Comparison of ENCODE assay signal across 8 cellular contexts in the genomic region with DNA sequence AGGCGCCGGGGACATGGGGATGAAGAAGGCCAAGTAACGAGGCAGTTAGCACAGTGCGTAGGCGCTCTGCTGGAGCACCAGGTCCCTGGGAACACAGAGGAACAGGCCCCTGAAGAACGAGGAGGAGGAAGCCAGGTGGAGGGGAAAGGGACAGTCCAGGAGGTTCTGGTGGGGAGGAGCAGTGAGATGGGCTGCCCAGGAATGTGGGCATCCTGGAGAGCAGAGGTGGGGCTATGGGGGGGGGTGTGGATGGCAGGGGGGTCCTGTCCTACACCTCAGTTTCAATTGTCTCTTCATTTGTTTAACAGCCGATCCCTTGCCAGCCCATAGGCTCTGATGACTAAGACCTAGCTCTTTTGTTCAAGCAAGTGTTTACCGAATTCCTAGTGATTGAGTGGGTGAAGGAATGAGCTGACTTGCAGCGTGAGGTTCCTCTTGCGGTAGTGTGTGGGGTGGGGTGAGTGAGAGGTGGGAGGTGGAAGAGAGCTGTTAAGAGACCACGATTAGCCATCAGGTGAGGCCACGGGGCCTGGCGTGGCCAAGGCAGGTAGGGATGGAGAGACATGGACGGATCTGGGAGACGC. TPM values are rescaled to one million over a fixed set of nuclear protein-coding genes. Genes with fewer than 3 reads are reported as not detected.
DNase-seq lines count a peak whose midpoint lies in the region; ATAC-seq and TF ChIP-seq lines count a peak whose summit lies in the region.

No MANE protein-coding gene starts in this region.

- no peaks in the 10 kb centered on the region for H3K9me3 Mint-ChIP-seq in activated T-cell treated with anti-CD3 and anti-CD28 coated beads, Interleukin-2, amount 50 U/mL, for 72 hours

- H3K27ac Mint-ChIP-seq in activated T-cell treated with anti-CD3 and anti-CD28 coated beads, Interleukin-2, amount 50 U/mL, for 72 hours = peak overlapping the region; percentile 55

- H3K4me3 Mint-ChIP-seq in activated T-cell treated with anti-CD3 and anti-CD28 coated beads, Interleukin-2, amount 50 U/mL, for 72 hours = peak overlapping the region; percentile 9 to 22

- no peaks in the 10 kb centered on the region for H3K27me3 ChIP-seq in H7 (ENCODE audit: control insufficient read depth, insufficient read depth, low read length)
- no peaks in the 10 kb centered on the region for H3K27me3 ChIP-seq in gastroesophageal sphincter
- H3K27me3 ChIP-seq in skeletal muscle satellite cell (ENCODE audit: control insufficient read depth, insufficient read depth, low read length) = no peaks in the 10 kb centered on the region

- H3K4me3 ChIP-seq in H7 (ENCODE audit: insufficient read depth, low read depth, low read length) (no peak overlapping the region), gastroesophageal sphincter (no peak overlapping the region), skeletal muscle satellite cell (ENCODE audit: low read length) (peak overlapping the region; percentile 48), OCI-LY7 (ENCODE audit: low read depth, low read length, poor library complexity, severe bottlenecking) (no peak overlapping the region)

- peaks cover 0 to 12% of the 10 kb centered on the region in 2 donors for H3K36me3 Mint-ChIP-seq in activated T-cell treated with anti-CD3 and anti-CD28 coated beads, Interleukin-2, amount 50 U/mL, for 72 hours (ENCODE audit: insufficient read depth in 2 of 2)

- peak overlapping the region; percentile 68 for H3K4me2 ChIP-seq in skeletal muscle satellite cell (ENCODE audit: low read length)
- H3K4me2 ChIP-seq in OCI-LY7 (ENCODE audit: low read length) = no peak overlapping the region

- DNase-seq in H7 (peak; percentile 80), OCI-LY7 (ENCODE audit: low spot score) (no peak), superior temporal gyrus (ENCODE audit: extremely low spot score) (no peak), NCI-H446 treated with DMSO at 0.1 percent for 48 hours (lab: John Stamatoyannopoulos, UW) (no peak)
- DNase-seq in activated T-cell treated with anti-CD3 and anti-CD28 coated beads, Interleukin-2, amount 50 U/mL, for 72 hours = no peak

- H3K4me1 ChIP-seq in gastroesophageal sphincter (peaks cover 0 to 83% (median 63%) of the 10 kb centered on the region in 3 donors), skeletal muscle satellite cell (ENCODE audit: control insufficient read depth, insufficient read depth, low read length) (peaks cover 70% of the 10 kb centered on the region), OCI-LY7 (ENCODE audit: insufficient read depth, low read length, poor library complexity, severe bottlenecking) (no peaks in the 10 kb centered on the region)

- no peaks in the 10 kb centered on the region for H3K9me2 ChIP-seq in OCI-LY7 (ENCODE audit: insufficient read depth, low read length)

- BruUV-seq in OCI-LY7 (replicated peaks; lab: Mats Ljungman, UMichigan) = no TSS peak

- no peaks in the 10 kb centered on the region for H3K27me3 Mint-ChIP-seq in activated T-cell treated with anti-CD3 and anti-CD28 coated beads, Interleukin-2, amount 50 U/mL, for 72 hours (ENCODE audit: low read depth)

- CTCF ChIA-PET in OCI-LY7 (lab: Charles Lee; ENCODE audit: unreplicated experiment) = no interaction called here

- TF ChIP-seq EP300 in gastroesophageal sphincter (IDR thresholded peaks at IDR 0.05) = no peak

- no peak for TF ChIP-seq CTCF in gastroesophageal sphincter (IDR thresholded peaks at IDR 0.05)
- TF ChIP-seq CTCF in OCI-LY7 (conservative IDR thresholded peaks at IDR 0.05; ENCODE audit: low read length) = no peak

- H2AFZ ChIP-seq in OCI-LY7 (ENCODE audit: low read length) = no peak overlapping the region

- no peaks in the 10 kb centered on the region for H3K79me2 ChIP-seq in OCI-LY7 (ENCODE audit: insufficient read depth, low read depth, low read length)

- H3K27ac ChIP-seq in gastroesophageal sphincter (peak overlapping the region in 3 of 4 donors; percentile 66 to 84 (median 78)), OCI-LY7 (ENCODE audit: low read depth, low read length, poor library complexity, severe bottlenecking) (no peak overlapping the region)

- H3K36me3 ChIP-seq in H7 (replicated peaks; ENCODE audit: control insufficient read depth, insufficient read depth, low read length) (peaks cover 24% of the 10 kb centered on the region), gastroesophageal sphincter (peaks cover 0 to 57% of the 10 kb centered on the region in 2 donors), skeletal muscle satellite cell (ENCODE audit: insufficient read depth, low read length) (peaks cover 79% of the 10 kb centered on the region), OCI-LY7 (ENCODE audit: insufficient read depth, low read length) (peaks cover 75% of the 10 kb centered on the region)

- peaks cover 60% of the 10 kb centered on the region for H3K4me1 Mint-ChIP-seq in activated T-cell treated with anti-CD3 and anti-CD28 coated beads, Interleukin-2, amount 50 U/mL, for 72 hours (ENCODE audit: low read depth)

- no peak for TF ChIP-seq POLR2A in gastroesophageal sphincter (IDR thresholded peaks at IDR 0.05)

- 50 to 60% methylated on average over 9 to 14 of the region's 15 CpGs for WGBS in gastroesophageal sphincter (ENCODE audit: low coverage in 1 of 2), 2 donors

- H3K9me3 ChIP-seq in gastroesophageal sphincter (no peaks in the 10 kb centered on the region), skeletal muscle satellite cell (replicated peaks; ENCODE audit: low read length) (no peaks in the 10 kb centered on the region), OCI-LY7 (ENCODE audit: low read length) (no peaks in the 10 kb centered on the region)

- peak; percentile 31 to 57 for ATAC-seq in activated T-cell treated with anti-CD3 and anti-CD28 coated beads, Interleukin-2, amount 50 U/mL, for 72 hours (replicated peaks in 1 of 2)
- ATAC-seq in gastroesophageal sphincter (no peak), HG03520 (IDR thresholded peaks at IDR 0.05; ENCODE audit: unreplicated experiment) (no peak)

- H3K9ac ChIP-seq in skeletal muscle satellite cell (ENCODE audit: low read depth, low read length) = peak overlapping the region; percentile 41

- POLR2A ChIA-PET in OCI-LY7 (lab: Charles Lee) = interaction anchor here (1.0 kb wide), 1 partner anchor 57 kb away, joined by 3 read pairs; no protein-coding TSS in a partner anchor

- intact Hi-C loops in OCI-LY7 (cut with micrococcal nuclease; ENCODE audit: unreplicated experiment) = no loop called here

- H4K20me1 ChIP-seq in OCI-LY7 (ENCODE audit: insufficient read depth, low read length) = no peaks in the 10 kb centered on the region

RNA-seq across cellular contexts. Expression of a gene that starts 8.4 kb away (rescaled TPM):
- 24.3 and 27.2 TPM in 2 replicates for total RNA-seq in H7 (2014; rRNA removed; shearing (Covaris generic))
- 1 to 10 TPM; 1.1 to 1.9 TPM for total RNA-seq in activated T-cell treated with anti-CD3 and anti-CD28 coated beads, Interleukin-2, amount 50 U/mL, for 72 hours
- total RNA-seq in gastroesophageal sphincter (10 to 100 TPM in 3 of 4 donors, 1 to 10 TPM in 1; 9.6 to 27.1 (median 25.4) TPM), OCI-LY7 (2022) (132 and 150 TPM in 2 replicates)
- 4.8 and 7.9 TPM in 2 replicates for total RNA-seq in skeletal muscle satellite cell (2012; rRNA removed)
- 69.0 and 83.5 TPM in 2 replicates for total RNA-seq in OCI-LY7 (2014; rRNA removed; shearing (Covaris generic))

RNA-seq across cellular contexts. Expression of a gene that starts 30.4 kb away (rescaled TPM):
- 67.2 and 76.0 TPM in 2 replicates for total RNA-seq in H7 (2014; rRNA removed; shearing (Covaris generic))
- total RNA-seq in activated T-cell treated with anti-CD3 and anti-CD28 coated beads, Interleukin-2, amount 50 U/mL, for 72 hours = 10 to 100 TPM; 19.2 to 20.1 TPM
- total RNA-seq in gastroesophageal sphincter (10 to 100 TPM; 38.1 to 95.1 (median 49.9) TPM), OCI-LY7 (2022) (21.0 and 22.9 TPM in 2 replicates)
- 30.2 and 36.7 TPM in 2 replicates for total RNA-seq in skeletal muscle satellite cell (2012; rRNA removed)
- 20.0 and 26.9 TPM in 2 replicates for total RNA-seq in OCI-LY7 (2014; rRNA removed; shearing (Covaris generic))

RNA-seq across cellular contexts. Expression of a gene that starts 30.6 kb away (rescaled TPM):
- total RNA-seq in H7 (2014; rRNA removed; shearing (Covaris generic)) = 47.9 and 49.0 TPM in 2 replicates
- total RNA-seq in activated T-cell treated with anti-CD3 and anti-CD28 coated beads, Interleukin-2, amount 50 U/mL, for 72 hours = 10 to 100 TPM in 1 of 2 donors, 1 to 10 TPM in 1; 8.8 to 13.8 TPM
- total RNA-seq in gastroesophageal sphincter (1 to 10 TPM; 3.4 to 7.9 (median 4.8) TPM), OCI-LY7 (2022) (28.3 and 34.5 TPM in 2 replicates)
- 6.1 and 8.3 TPM in 2 replicates for total RNA-seq in skeletal muscle satellite cell (2012; rRNA removed)
- 38.2 and 44.7 TPM in 2 replicates for total RNA-seq in OCI-LY7 (2014; rRNA removed; shearing (Covaris generic))

RNA-seq across cellular contexts. Expression of a gene that starts 35.0 kb away (rescaled TPM):
- total RNA-seq in H7 (2014; rRNA removed; shearing (Covaris generic)) = 18.6 and 20.9 TPM in 2 replicates
- total RNA-seq in activated T-cell treated with anti-CD3 and anti-CD28 coated beads, Interleukin-2, amount 50 U/mL, for 72 hours = 1 to 10 TPM; 6.8 to 6.9 TPM
- 10 to 100 TPM in 3 of 4 donors, 1 to 10 TPM in 1; 9.8 to 17.1 (median 13.0) TPM for total RNA-seq in gastroesophageal sphincter
- 19.0 and 22.3 TPM in 2 replicates for total RNA-seq in skeletal muscle satellite cell (2012; rRNA removed)
- 9.6 and 11.2 TPM in 2 replicates for total RNA-seq in OCI-LY7 (2014; rRNA removed; shearing (Covaris generic))
- total RNA-seq in OCI-LY7 (2022) = 5.1 and 5.8 TPM in 2 replicates

RNA-seq across cellular contexts. Expression of a gene that starts 35.1 kb away (rescaled TPM):
- 81.3 and 87.9 TPM in 2 replicates for total RNA-seq in H7 (2014; rRNA removed; shearing (Covaris generic))
- total RNA-seq in activated T-cell treated with anti-CD3 and anti-CD28 coated beads, Interleukin-2, amount 50 U/mL, for 72 hours = 10 to 100 TPM; 90.0 to 98.0 TPM
- 10 to 100 TPM; 18.6 to 32.7 (median 29.1) TPM for total RNA-seq in gastroesophageal sphincter
- 42.6 and 47.2 TPM in 2 replicates for total RNA-seq in skeletal muscle satellite cell (2012; rRNA removed)
- 70.5 and 73.6 TPM in 2 replicates for total RNA-seq in OCI-LY7 (2014; rRNA removed; shearing (Covaris generic))
- total RNA-seq in OCI-LY7 (2022) = 83.8 and 91.6 TPM in 2 replicates

Comparison
In these comparisons a context has a peak if more than half of its experiments do, and no peak if none do; other contexts are left out.
1. ATAC-seq: peak in activated T-cell treated with anti-CD3 and anti-CD28 coated beads, Interleukin-2, amount 50 U/mL, for 72 hours (2 of 2); none in gastroesophageal sphincter (single experiment) and HG03520 (single experiment).